1 cellular context compared by ENCODE assay signal in the genomic region with DNA sequence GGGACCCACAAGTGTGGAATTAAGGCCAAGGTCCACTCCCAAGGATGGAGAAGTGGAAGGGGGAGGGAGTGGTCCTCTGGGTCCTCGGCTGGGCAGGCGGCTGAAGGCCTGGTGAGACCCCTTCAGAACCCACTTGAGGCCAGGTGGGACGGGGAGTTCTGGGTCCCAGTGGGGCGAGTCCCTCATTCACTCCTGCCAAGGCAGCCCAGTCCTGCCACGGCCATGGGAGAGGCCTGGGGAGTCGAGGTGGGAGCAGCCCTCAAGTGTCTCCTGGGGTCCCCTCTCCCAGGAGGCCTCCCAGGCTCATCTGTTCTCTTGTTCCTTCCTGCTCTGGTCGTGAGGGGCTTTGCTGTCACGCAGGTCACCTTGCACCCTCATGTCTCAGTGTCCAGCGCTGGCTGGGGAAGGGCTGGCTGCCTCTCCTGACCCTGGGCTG.
TF ChIP-seq lines count a peak whose summit lies in the region.

No MANE protein-coding gene starts in this region.

TF ChIP-seq in H1, 55 proteins besides CTCF, POLR2A, EP300 and RAD21:
- TF ChIP-seq TEAD4 (IDR thresholded peaks at IDR 0.05; ENCODE audit: low read depth, low read length) (no peak), SP4 (IDR thresholded peaks at IDR 0.05; ENCODE audit: low read length) (no peak), CTBP2 (IDR thresholded peaks at IDR 0.05; ENCODE audit: borderline replicate concordance, insufficient read depth, insufficient read length, low read length) (no peak), TAF7 (optimal IDR thresholded peaks at IDR 0.05; ENCODE audit: borderline replicate concordance, low read depth, low read length) (no peak), JUN (IDR thresholded peaks at IDR 0.05; ENCODE audit: low read depth, low read length) (no peak), CHD2 (IDR thresholded peaks at IDR 0.05; ENCODE audit: low read length) (no peak), RNF2 (IDR thresholded peaks at IDR 0.05; ENCODE audit: borderline replicate concordance, low read depth, low read length, missing control alignments, poor library complexity, severe bottlenecking) (no peak), BACH1 (IDR thresholded peaks at IDR 0.05; ENCODE audit: low read length) (no peak), BRCA1 (IDR thresholded peaks at IDR 0.05; ENCODE audit: low read depth, low read length) (no peak), SP1 (IDR thresholded peaks at IDR 0.05; ENCODE audit: low read depth, low read length) (no peak), KDM5A (IDR thresholded peaks at IDR 0.05; ENCODE audit: low read length) (no peak), KDM1A (IDR thresholded peaks at IDR 0.05; ENCODE audit: borderline replicate concordance, low read length) (no peak), MAFK (IDR thresholded peaks at IDR 0.05; ENCODE audit: low read depth, low read length) (no peak)
- TF ChIP-seq, protein P1, sequence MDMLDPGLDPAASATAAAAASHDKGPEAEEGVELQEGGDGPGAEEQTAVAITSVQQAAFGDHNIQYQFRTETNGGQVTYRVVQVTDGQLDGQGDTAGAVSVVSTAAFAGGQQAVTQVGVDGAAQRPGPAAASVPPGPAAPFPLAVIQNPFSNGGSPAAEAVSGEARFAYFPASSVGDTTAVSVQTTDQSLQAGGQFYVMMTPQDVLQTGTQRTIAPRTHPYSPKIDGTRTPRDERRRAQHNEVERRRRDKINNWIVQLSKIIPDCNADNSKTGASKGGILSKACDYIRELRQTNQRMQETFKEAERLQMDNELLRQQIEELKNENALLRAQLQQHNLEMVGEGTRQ (IDR thresholded peaks at IDR 0.05; ENCODE audit: low read length): no peak
